In genomic region chr13:109945206-109945960, GRCh38 we compare ENCODE assay signal across 19 cellular contexts.
DNase-seq lines count a peak whose midpoint lies in the region; ATAC-seq, FAIRE-seq and TF ChIP-seq lines count a peak whose summit lies in the region.
"Had no signal": no experiment of that assay in that cellular context is flagged by ENCODE, and none has a peak within 500 bp of the region (broad histone marks: within the 10 kb centered on the region; RNA-seq: fewer than 3 reads in every experiment).

No MANE protein-coding gene starts in this region.

- TF ChIP-seq CTCF in AG09309 (IDR thresholded peaks at IDR 0.05; ENCODE audit: control insufficient read depth, insufficient read depth, low read depth, low read length, missing control alignments), result no peak
- no peak for TF ChIP-seq CTCF in mammary epithelial cell (conservative IDR thresholded peaks at IDR 0.05 in 1 of 2, IDR thresholded peaks at IDR 0.05 in 1 of 2; ENCODE audit: extremely low read depth in 1 of 2, insufficient read depth in 1 of 2, low read depth in 1 of 2, low read length in 2 of 2)
- no peak for TF ChIP-seq CTCF in keratinocyte (optimal IDR thresholded peaks at IDR 0.05 in 1 of 3, IDR thresholded peaks at IDR 0.05 in 1 of 3, conservative IDR thresholded peaks at IDR 0.05 in 1 of 3; ENCODE audit: extremely low read depth in 1 of 3, insufficient read depth in 2 of 3, low read length in 3 of 3)
- TF ChIP-seq CTCF in activated CD8-positive, alpha-beta T cell treated with anti-CD3 and anti-CD28 coated beads for 36 hours (IDR thresholded peaks at IDR 0.05), result no peak
- no peak for TF ChIP-seq CTCF in D721Med (IDR thresholded peaks at IDR 0.05; ENCODE audit: insufficient read depth, missing control alignments)

- WGBS in mammary epithelial cell (ENCODE audit: low coverage, missing lambda C conversion rate), result 73% methylated on average over 4 of the region's 4 CpGs

- H2AFZ ChIP-seq in mammary epithelial cell (ENCODE audit: low read depth, low read length) (peak overlapping the region; percentile 26), keratinocyte (ENCODE audit: control insufficient read depth, low read length) (peak overlapping the region; percentile 39)
- H2AFZ ChIP-seq: parathyroid adenoma had no signal

- no peaks in the 10 kb centered on the region for H3K36me3 Mint-ChIP-seq in activated CD8-positive, alpha-beta T cell treated with anti-CD3 and anti-CD28 coated beads for 36 hours (ENCODE audit: low read depth)

- peak overlapping the region; percentile 74 for H3K27ac ChIP-seq in mammary epithelial cell (ENCODE audit: insufficient read depth, low read depth, low read length)
- peak overlapping the region; percentile 61 for H3K27ac ChIP-seq in keratinocyte (ENCODE audit: control insufficient read depth, insufficient read depth, low read length)
- H3K27ac ChIP-seq: parathyroid adenoma, upper lobe of left lung had no signal

- H4K20me1 ChIP-seq in mammary epithelial cell (ENCODE audit: insufficient read depth, low read length), result no peaks in the 10 kb centered on the region
- H4K20me1 ChIP-seq in keratinocyte (ENCODE audit: control insufficient read depth, extremely low read depth, insufficient read depth, low read length), result no peaks in the 10 kb centered on the region

- in situ Hi-C loops in mammary epithelial cell (cut with MboI; ENCODE audit: low sequenced_read_pairs in 2 of 2), result no loop called here

- H3K4me3 ChIP-seq in AG09309 (ENCODE audit: control insufficient read depth, low read depth, low read length), result no peak overlapping the region
- H3K4me3 ChIP-seq in mammary epithelial cell (replicated peaks in 1 of 3; ENCODE audit: insufficient read depth in 1 of 3, low read depth in 2 of 3, low read length in 3 of 3), result no peak overlapping the region
- no peak overlapping the region for H3K4me3 ChIP-seq in keratinocyte (ENCODE audit: control insufficient read depth in 2 of 3, extremely low read depth in 1 of 3, insufficient read depth in 2 of 3, low read depth in 1 of 3, low read length in 3 of 3)
- H3K4me3 ChIP-seq: mucosa of descending colon, upper lobe of left lung had no signal

- H3K4me2 ChIP-seq in mammary epithelial cell (ENCODE audit: insufficient read depth, low read depth, low read length) (peak overlapping the region; percentile 2), keratinocyte (ENCODE audit: control insufficient read depth, extremely low read depth, insufficient read depth, low read depth, low read length) (no peak overlapping the region)

- CTCF ChIA-PET in mammary epithelial cell (lab: Charles Lee; ENCODE audit: low non-redundant PET), result no interaction called here
- CTCF ChIA-PET in activated CD8-positive, alpha-beta T cell treated with anti-CD3 and anti-CD28 coated beads for 36 hours (lab: Charles Lee), result no interaction called here

- H3K27ac Mint-ChIP-seq in activated CD8-positive, alpha-beta T cell treated with anti-CD3 and anti-CD28 coated beads for 36 hours, result no peak overlapping the region
- H3K27ac Mint-ChIP-seq: activated naive CD4-positive, alpha-beta T cell treated with anti-CD3 and anti-CD28 coated beads for 36 hours had no signal

- no peak overlapping the region for H3K9ac ChIP-seq in mammary epithelial cell (ENCODE audit: insufficient read depth, low read length)
- no peak overlapping the region for H3K9ac ChIP-seq in keratinocyte (ENCODE audit: control insufficient read depth, extremely low read depth, insufficient read depth, low read length)
- H3K9ac ChIP-seq: parathyroid adenoma had no signal

- H3K79me2 ChIP-seq in mammary epithelial cell (ENCODE audit: insufficient read depth, low read length) (no peaks in the 10 kb centered on the region), keratinocyte (ENCODE audit: control insufficient read depth, insufficient read depth, low read length) (no peaks in the 10 kb centered on the region)
- H3K79me2 ChIP-seq: parathyroid adenoma had no signal

- peaks cover 3% of the 10 kb centered on the region for H3K9me3 Mint-ChIP-seq in activated CD8-positive, alpha-beta T cell treated with anti-CD3 and anti-CD28 coated beads for 36 hours
- H3K9me3 Mint-ChIP-seq: activated naive CD4-positive, alpha-beta T cell treated with anti-CD3 and anti-CD28 coated beads for 36 hours had no signal

- POLR2A ChIA-PET in activated CD8-positive, alpha-beta T cell treated with anti-CD3 and anti-CD28 coated beads for 36 hours (lab: Charles Lee), result interaction anchor here (0.6 kb wide), 1 partner anchor 436 kb away, joined by 4 read pairs; no protein-coding TSS in a partner anchor

- H3K36me3 ChIP-seq in mammary epithelial cell (ENCODE audit: insufficient read depth, low read length) (no peaks in the 10 kb centered on the region), keratinocyte (ENCODE audit: control insufficient read depth in 2 of 2, extremely low read depth in 1 of 2, insufficient read depth in 2 of 2, low read length in 2 of 2) (no peaks in the 10 kb centered on the region)
- H3K36me3 ChIP-seq: upper lobe of left lung had no signal

- no peaks in the 10 kb centered on the region for H3K4me1 Mint-ChIP-seq in activated CD8-positive, alpha-beta T cell treated with anti-CD3 and anti-CD28 coated beads for 36 hours (ENCODE audit: low read depth)

- H3K9me1 ChIP-seq in keratinocyte (ENCODE audit: control insufficient read depth, extremely low read depth, insufficient read depth, low read length), result no peaks in the 10 kb centered on the region

- BruUV-seq in mammary epithelial cell (replicated peaks; lab: Mats Ljungman, UMichigan), result TSS peak; percentile 93

- ATAC-seq in HG03045 (IDR thresholded peaks at IDR 0.05; ENCODE audit: unreplicated experiment) (no peak), HG02885 (IDR thresholded peaks at IDR 0.05; ENCODE audit: poor library complexity, unreplicated experiment) (no peak)
- ATAC-seq in activated CD8-positive, alpha-beta T cell treated with anti-CD3 and anti-CD28 coated beads for 36 hours, result no peak
- ATAC-seq: mucosa of descending colon had no signal

- peak; percentile 91 for FAIRE-seq in keratinocyte (lab: Jason Lieb, UNC)
- no peak for FAIRE-seq in D721Med (lab: Jason Lieb, UNC)
- FAIRE-seq: GM12891, islet of Langerhans had no signal

- intact Hi-C loops in mammary epithelial cell (cut with micrococcal nuclease), result loop anchor here (2.0 to 5.0 kb wide), 3 partner anchors 62 to 158 kb away; partner anchors contain the start of gene IRS2
- intact Hi-C loops in activated CD8-positive, alpha-beta T cell treated with anti-CD3 and anti-CD28 coated beads for 36 hours (cut with micrococcal nuclease), result no loop called here

- DNase-seq in AG09309 (ENCODE audit: low read depth) (peak; percentile 59), HT1080 (ENCODE audit: low read depth) (peak; percentile 89), mammary epithelial cell (peak; percentile 96), keratinocyte (ENCODE audit: low read depth, low spot score) (peak; percentile 77), D721Med (ENCODE audit: insufficient read length, low spot score) (no peak)
- no peak for DNase-seq in activated CD8-positive, alpha-beta T cell treated with anti-CD3 and anti-CD28 coated beads for 36 hours
- DNase-seq: activated naive CD4-positive, alpha-beta T cell treated with anti-CD3 and anti-CD28 coated beads for 36 hours; AML-193; KG1; mucosa of descending colon; NCI-H526 treated with DMSO at 0.1 percent for 48 hours; SHP77; stimulated activated CD8-positive, alpha-beta memory T cell treated with anti-CD3 and anti-CD28 coated beads, Interleukin-4, amount 100 ng/mL, for 48 hours; upper lobe of left lung had no signal

- H3K4me1 ChIP-seq in mammary epithelial cell (ENCODE audit: insufficient read depth, low read length) (peaks cover 11% of the 10 kb centered on the region), keratinocyte (ENCODE audit: control insufficient read depth, extremely low read depth, insufficient read depth, low read length) (peaks cover 12% of the 10 kb centered on the region)
- H3K4me1 ChIP-seq: parathyroid adenoma, upper lobe of left lung had no signal

- H3K27me3 ChIP-seq in mammary epithelial cell (ENCODE audit: insufficient read depth, low read length) (no peaks in the 10 kb centered on the region), keratinocyte (ENCODE audit: control insufficient read depth, extremely low read depth, insufficient read depth, low read length) (no peaks in the 10 kb centered on the region)
- H3K27me3 ChIP-seq: upper lobe of left lung had no signal

- dilution Hi-C loops in mammary epithelial cell (cut with HindIII; ENCODE audit: low sequenced_read_pairs) (loop anchor here (5.0 kb wide), 1 partner anchor 162 kb away; no protein-coding TSS in a partner anchor), keratinocyte (cut with MboI; ENCODE audit: extremely low pct_ligation_motif_present, low sequenced_read_pairs) (no loop called here)

- no peaks in the 10 kb centered on the region for H3K27me3 Mint-ChIP-seq in activated CD8-positive, alpha-beta T cell treated with anti-CD3 and anti-CD28 coated beads for 36 hours

- H3K9me3 ChIP-seq in mammary epithelial cell (replicated peaks; ENCODE audit: insufficient read depth, low read length) (peaks cover 25% of the 10 kb centered on the region), keratinocyte (ENCODE audit: control insufficient read depth, low read depth, low read length) (peaks cover 15% of the 10 kb centered on the region)
- H3K9me3 ChIP-seq: mucosa of descending colon, upper lobe of left lung had no signal

- H3K4me3 Mint-ChIP-seq in activated CD8-positive, alpha-beta T cell treated with anti-CD3 and anti-CD28 coated beads for 36 hours, result no peak overlapping the region
- H3K4me3 Mint-ChIP-seq: activated naive CD4-positive, alpha-beta T cell treated with anti-CD3 and anti-CD28 coated beads for 36 hours had no signal

Comparison
In these comparisons a context has a peak if more than half of its experiments do, and no peak if none do; other contexts are left out.
1. DNase-seq: peak in AG09309 (single experiment), HT1080 (single experiment), mammary epithelial cell (single experiment) and keratinocyte (single experiment); none in activated CD8-positive, alpha-beta T cell treated with anti-CD3 and anti-CD28 coated beads for 36 hours (single experiment) and D721Med (single experiment).